Comparison of ENCODE assay signal across 23 cellular contexts in genomic region chr10:78844956-78845355, GRCh38.
A peak's percentile ranks its signal among the peaks of the same experiment; 100 is the strongest.
DNase-seq lines count a peak whose midpoint lies in the region; ATAC-seq and TF ChIP-seq lines count a peak whose summit lies in the region.
"Had no signal": no experiment of that assay in that cellular context is flagged by ENCODE, and none has a peak within 500 bp of the region (broad histone marks: within the 10 kb centered on the region; RNA-seq: fewer than 3 reads in every experiment).

No MANE protein-coding gene starts in this region.

- DNase-seq in NCI-H1436 (lab: John Stamatoyannopoulos, UW) (peak; percentile 13), NCI-H1436 treated with DMSO at 0.1 percent for 48 hours (lab: John Stamatoyannopoulos, UW) (no peak), NCI-H345 treated with DMSO at 0.1 percent for 48 hours (lab: John Stamatoyannopoulos, UW; ENCODE audit: unreplicated experiment) (peak; percentile 34), progenitor cell of endocrine pancreas (ENCODE audit: low spot score, unreplicated experiment) (no peak), body of pancreas (no peak), sigmoid colon (no peak)
- DNase-seq: activated CD4-positive, alpha-beta T cell treated with anti-CD3 and anti-CD28 coated beads, Interleukin-2, amount 10 ng/mL, durations not matched to agents 7 days and 5 days; activated CD8-positive, alpha-beta memory T cell treated with anti-CD3 and anti-CD28 coated beads, Interleukin-2, amount 50 U/mL, for 4 hours; activated effector memory CD4-positive, alpha-beta T cell treated with Interleukin-2 at 50 U/mL for 16 hours; activated naive CD8-positive, alpha-beta T cell treated with anti-CD3 and anti-CD28 coated beads, Interleukin-2, amount 50 U/mL, for 24 hours; COR-L47; heart right ventricle; MG63; mucosa of descending colon; NCI-H2081; NCI-H748 treated with DMSO at 0.1 percent for 48 hours; Right ventricle myocardium superior; stimulated activated CD4-positive, alpha-beta T cell treated with anti-CD3 and anti-CD28 coated beads, Interleukin-12 subunit alpha, Interleukin-12 subunit beta, amount 100 ng/mL, for 4 hours; T-cell had no signal

- peak in 1 of 2 experiments; percentile 35 for TF ChIP-seq CTCF in brain (conservative IDR thresholded peaks at IDR 0.05)
- peak; percentile 42 for TF ChIP-seq CTCF in progenitor cell of endocrine pancreas (IDR thresholded peaks at IDR 0.05; ENCODE audit: unreplicated experiment)
- TF ChIP-seq CTCF in body of pancreas (IDR thresholded peaks at IDR 0.05) = no peak
- no peak for TF ChIP-seq CTCF in sigmoid colon (IDR thresholded peaks at IDR 0.05)

- H3K4me3 Mint-ChIP-seq in brain = no peak overlapping the region
- H3K4me3 Mint-ChIP-seq in progenitor cell of endocrine pancreas (ENCODE audit: low read depth) = no peak overlapping the region
- H3K4me3 Mint-ChIP-seq: activated CD4-positive, alpha-beta T cell treated with anti-CD3 and anti-CD28 coated beads, Interleukin-2, amount 10 ng/mL, durations not matched to agents 7 days and 5 days; activated naive CD8-positive, alpha-beta T cell treated with anti-CD3 and anti-CD28 coated beads, Interleukin-2, amount 50 U/mL, for 24 hours; B cell; dendritic cell treated with granulocyte-macrophage colony-stimulating factor and Interleukin-4, amounts not matched to agents 40 ng/mL and 50 ng/mL, for 4 days; T-cell had no signal

- ATAC-seq in body of pancreas (no peak), GM18907 (IDR thresholded peaks at IDR 0.05; ENCODE audit: unreplicated experiment) (no peak)
- ATAC-seq: activated naive CD8-positive, alpha-beta T cell treated with anti-CD3 and anti-CD28 coated beads, Interleukin-2, amount 50 U/mL, for 24 hours; heart right ventricle; mucosa of descending colon; T-cell had no signal

- peaks cover 58% of the 10 kb centered on the region for H3K4me1 Mint-ChIP-seq in brain
- peaks cover 1% of the 10 kb centered on the region for H3K4me1 Mint-ChIP-seq in progenitor cell of endocrine pancreas (ENCODE audit: low read depth)
- H3K4me1 Mint-ChIP-seq: activated CD4-positive, alpha-beta T cell treated with anti-CD3 and anti-CD28 coated beads, Interleukin-2, amount 10 ng/mL, durations not matched to agents 7 days and 5 days; activated naive CD8-positive, alpha-beta T cell treated with anti-CD3 and anti-CD28 coated beads, Interleukin-2, amount 50 U/mL, for 24 hours; B cell; T-cell had no signal

- H3K36me3 Mint-ChIP-seq in brain (no peaks in the 10 kb centered on the region), progenitor cell of endocrine pancreas (ENCODE audit: insufficient read depth) (no peaks in the 10 kb centered on the region)
- H3K36me3 Mint-ChIP-seq: T-cell had no signal

- no peak for TF ChIP-seq POLR2A in body of pancreas (IDR thresholded peaks at IDR 0.05)
- TF ChIP-seq POLR2A in sigmoid colon (IDR thresholded peaks at IDR 0.05) = no peak

- no peak overlapping the region for H3K27ac ChIP-seq in body of pancreas
- no peak overlapping the region for H3K27ac ChIP-seq in sigmoid colon
- H3K27ac ChIP-seq: heart right ventricle had no signal

- H3K4me3 ChIP-seq in body of pancreas (no peak overlapping the region), sigmoid colon (no peak overlapping the region)
- H3K4me3 ChIP-seq: heart right ventricle, MG63, mucosa of descending colon had no signal

- intact Hi-C loops in body of pancreas (cut with DNase I) = no loop called here
- intact Hi-C loops in sigmoid colon (cut with DNase I) = no loop called here

- 55 to 62% methylated on average over 5 of the region's 5 CpGs for WGBS in body of pancreas, 2 donors
- WGBS in sigmoid colon, 2 donors = 47 to 77% methylated on average over 5 of the region's 5 CpGs

- H3K27me3 Mint-ChIP-seq in brain (peaks cover 13% of the 10 kb centered on the region), progenitor cell of endocrine pancreas (peaks cover 25% of the 10 kb centered on the region)
- H3K27me3 Mint-ChIP-seq: activated CD4-positive, alpha-beta T cell treated with anti-CD3 and anti-CD28 coated beads, Interleukin-2, amount 10 ng/mL, durations not matched to agents 7 days and 5 days had no signal

- H3K9me3 Mint-ChIP-seq in brain (peaks cover 0 to 6% (median 0%) of the 10 kb centered on the region in 5 experiments), progenitor cell of endocrine pancreas (ENCODE audit: low read depth) (no peaks in the 10 kb centered on the region)
- H3K9me3 Mint-ChIP-seq: activated CD4-positive, alpha-beta T cell treated with anti-CD3 and anti-CD28 coated beads, Interleukin-2, amount 10 ng/mL, durations not matched to agents 7 days and 5 days; activated naive CD8-positive, alpha-beta T cell treated with anti-CD3 and anti-CD28 coated beads, Interleukin-2, amount 50 U/mL, for 24 hours; dendritic cell treated with granulocyte-macrophage colony-stimulating factor and Interleukin-4, amounts not matched to agents 40 ng/mL and 50 ng/mL, for 4 days had no signal

- H3K4me1 ChIP-seq in body of pancreas (no peaks in the 10 kb centered on the region), sigmoid colon (peaks cover 0 to 9% (median 0%) of the 10 kb centered on the region in 4 donors)
- H3K4me1 ChIP-seq: heart right ventricle had no signal

- H3K27me3 ChIP-seq in body of pancreas = no peaks in the 10 kb centered on the region
- no peaks in the 10 kb centered on the region for H3K27me3 ChIP-seq in sigmoid colon
- H3K27me3 ChIP-seq: MG63 had no signal

- H3K9me3 ChIP-seq in body of pancreas (no peaks in the 10 kb centered on the region), sigmoid colon (no peaks in the 10 kb centered on the region)
- H3K9me3 ChIP-seq: MG63, mucosa of descending colon had no signal

- H3K27ac Mint-ChIP-seq in brain = peak overlapping the region in 4 of 5 experiments; percentile 38 to 94 (median 92)
- H3K27ac Mint-ChIP-seq in progenitor cell of endocrine pancreas = no peak overlapping the region
- H3K27ac Mint-ChIP-seq: activated CD4-positive, alpha-beta T cell treated with anti-CD3 and anti-CD28 coated beads, Interleukin-2, amount 10 ng/mL, durations not matched to agents 7 days and 5 days; activated naive CD8-positive, alpha-beta T cell treated with anti-CD3 and anti-CD28 coated beads, Interleukin-2, amount 50 U/mL, for 24 hours; B cell; dendritic cell treated with granulocyte-macrophage colony-stimulating factor and Interleukin-4, amounts not matched to agents 40 ng/mL and 50 ng/mL, for 4 days; T-cell had no signal

- TF ChIP-seq EP300 in sigmoid colon (IDR thresholded peaks at IDR 0.05) = no peak

- H3K36me3 ChIP-seq in body of pancreas (replicated peaks in 1 of 2; ENCODE audit: insufficient read depth in 1 of 2, low read depth in 2 of 2) (no peaks in the 10 kb centered on the region), sigmoid colon (no peaks in the 10 kb centered on the region)
- H3K36me3 ChIP-seq: heart right ventricle, MG63 had no signal

Comparison
In these comparisons a context has a peak if more than half of its experiments do, and no peak if none do; other contexts are left out.
1. DNase-seq: peak in NCI-H1436 (single experiment) and NCI-H345 treated with DMSO at 0.1 percent for 48 hours (single experiment); none in NCI-H1436 treated with DMSO at 0.1 percent for 48 hours (single experiment), progenitor cell of endocrine pancreas (single experiment), body of pancreas (0 of 4) and sigmoid colon (single experiment).